Comparison of ENCODE assay signal across 19 cellular contexts in the genomic region with DNA sequence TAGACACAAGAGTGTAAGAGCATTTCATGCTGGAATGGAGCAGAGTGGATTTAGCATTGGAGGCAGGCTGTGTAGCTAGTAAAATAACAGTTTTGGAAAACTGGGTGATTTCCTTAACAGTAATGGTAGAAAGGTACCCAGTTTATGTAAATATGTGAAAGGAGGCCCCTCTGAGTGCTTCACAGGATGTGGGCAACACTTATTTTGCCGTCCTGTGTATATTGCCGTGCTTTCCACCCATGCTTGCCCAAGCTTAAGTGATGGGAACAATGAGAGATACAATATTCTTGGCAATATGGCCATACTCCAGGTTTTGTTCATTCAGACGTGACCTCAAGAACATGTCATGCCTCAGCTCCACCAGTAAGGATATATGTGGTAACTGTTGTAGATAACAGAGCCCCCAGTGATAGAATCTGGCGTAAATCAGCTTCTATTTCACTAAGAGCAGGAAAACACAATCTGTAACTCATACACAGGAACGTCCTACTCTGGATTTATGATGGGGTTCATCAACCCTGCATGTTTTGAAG.
"Had no signal": no experiment of that assay in that cellular context is flagged by ENCODE, and none has a peak within 500 bp of the region (broad histone marks: within the 10 kb centered on the region; RNA-seq: fewer than 3 reads in every experiment).

No MANE protein-coding gene starts in this region.

- DNase-seq: activated CD4-positive, alpha-beta T cell treated with anti-CD3 and anti-CD28 coated beads, Interleukin-2, amount 10 ng/mL, durations not matched to agents 24 days and 14 days; activated CD8-positive, alpha-beta memory T cell treated with anti-CD3 and anti-CD28 coated beads, Interleukin-2, amount 50 U/mL, for 48 hours; activated CD8-positive, alpha-beta T cell treated with anti-CD3 and anti-CD28 coated beads, Interleukin-2, amount 10 ng/mL, durations not matched to agents 7 days and 5 days; activated gamma-delta T cell; activated T-cell treated with anti-CD3 and anti-CD28 coated beads, Interleukin-2, amount 50 U/mL, for 72 hours; dermis blood vessel endothelial cell; effector memory CD4-positive, alpha-beta T cell; foreskin keratinocyte; glutamatergic neuron; hippocampal formation; left cardiac atrium; lower lobe of right lung; posterior cingulate gyrus; stimulated activated CD4-positive, alpha-beta T cell treated with anti-CD3 and anti-CD28 coated beads, Interleukin-2, amount 100 ng/mL, for 24 hours; stimulated activated naive CD8-positive, alpha-beta T cell treated with anti-CD3 and anti-CD28 coated beads, Interleukin-15, Interleukin-2, amounts not matched to agents 100 U/mL and 50 U/mL, for 24 hours; substantia nigra; T1000 had no signal

- H3K27me3 ChIP-seq: foreskin keratinocyte, tibial nerve, vagina had no signal

- H3K4me3 ChIP-seq: lower lobe of right lung, tibial nerve, vagina had no signal

- H3K36me3 ChIP-seq: lower lobe of right lung, tibial nerve, vagina had no signal

- H3K27ac ChIP-seq: foreskin keratinocyte, lower lobe of right lung, tibial nerve, vagina had no signal

- ATAC-seq: activated CD8-positive, alpha-beta T cell treated with anti-CD3 and anti-CD28 coated beads, Interleukin-2, amount 10 ng/mL, durations not matched to agents 7 days and 5 days; foreskin keratinocyte; left cardiac atrium; lower lobe of right lung; stimulated activated naive CD8-positive, alpha-beta T cell treated with anti-CD3 and anti-CD28 coated beads, Interleukin-15, Interleukin-2, amounts not matched to agents 100 U/mL and 50 U/mL, for 24 hours had no signal

- H3K4me1 ChIP-seq: foreskin keratinocyte, lower lobe of right lung, vagina had no signal

- H3K9me3 ChIP-seq: lower lobe of right lung, tibial nerve, vagina had no signal
